Comparison of ENCODE assay signal across 20 cellular contexts in the genomic region with DNA sequence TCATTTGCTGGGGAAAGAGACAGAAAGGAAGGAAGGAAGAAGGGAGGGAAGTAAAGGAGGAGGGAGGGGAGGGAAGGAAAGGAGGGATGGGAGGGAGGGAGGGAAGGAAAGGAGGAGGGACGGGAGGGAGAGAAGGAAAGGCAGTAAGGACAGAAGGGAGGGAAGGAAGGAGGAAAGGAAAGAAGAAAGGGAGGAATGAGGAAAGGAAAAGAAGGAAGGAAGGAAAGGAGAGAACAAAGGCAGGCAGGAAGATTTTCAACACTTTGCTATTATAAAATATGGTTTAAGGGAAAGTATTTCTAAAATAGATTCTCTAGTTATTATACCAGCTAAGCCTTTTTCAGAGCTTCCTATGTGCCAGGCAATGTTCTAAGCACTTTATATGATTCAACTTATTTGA.
A peak's percentile ranks its signal among the peaks of the same experiment; 100 is the strongest.
DNase-seq lines count a peak whose midpoint lies in the region; ATAC-seq, FAIRE-seq and TF ChIP-seq lines count a peak whose summit lies in the region.
"Had no signal": no experiment of that assay in that cellular context is flagged by ENCODE, and none has a peak within 500 bp of the region (broad histone marks: within the 10 kb centered on the region; RNA-seq: fewer than 3 reads in every experiment).

No MANE protein-coding gene starts in this region.

- H3K9me3 ChIP-seq in HepG2 (ENCODE audit: low read length): no peaks in the 10 kb centered on the region
- no peaks in the 10 kb centered on the region for H3K9me3 ChIP-seq in right lobe of liver
- no peaks in the 10 kb centered on the region for H3K9me3 ChIP-seq in HEK293 (ENCODE audit: control insufficient read depth, insufficient read depth, low read depth, low read length)
- H3K9me3 ChIP-seq in K562 (replicated peaks; ENCODE audit: control insufficient read depth, insufficient read depth, low read depth, low read length): no peaks in the 10 kb centered on the region
- H3K9me3 ChIP-seq: BE2C, BLaER1 had no signal

- H3K4me2 ChIP-seq in HepG2 (ENCODE audit: low read depth, low read length) (no peak overlapping the region), K562 (ENCODE audit: insufficient read depth, low read length) (no peak overlapping the region)
- H3K4me2 ChIP-seq: BLaER1 had no signal

- H3K4me3 ChIP-seq in HepG2 (replicated peaks in 1 of 3; ENCODE audit: insufficient read depth in 1 of 3, low read depth in 2 of 3, low read length in 3 of 3) (no peak overlapping the region), right lobe of liver (no peak overlapping the region), HEK293 (ENCODE audit: low read depth, low read length) (no peak overlapping the region), K562 (no peak overlapping the region)
- H3K4me3 ChIP-seq: BLaER1 had no signal

- no peak overlapping the region for H2AFZ ChIP-seq in HepG2 (ENCODE audit: low read length)
- H2AFZ ChIP-seq in K562 (ENCODE audit: low read depth, low read length): no peak overlapping the region

- CTCF ChIA-PET in HepG2 (lab: Yijun Ruan, JAX; ENCODE audit: low intra/inter-chr PET ratio, low total read pairs): no interaction called here
- CTCF ChIA-PET in HEK293 (lab: Yijun Ruan, JAX): no interaction called here
- CTCF ChIA-PET in K562 (lab: Yijun Ruan, JAX; ENCODE audit: low intra/inter-chr PET ratio): no interaction called here

- no peaks in the 10 kb centered on the region for H4K20me1 ChIP-seq in HepG2 (ENCODE audit: insufficient read depth, low read length)
- H4K20me1 ChIP-seq in K562 (replicated peaks; ENCODE audit: control insufficient read depth, insufficient read depth, low read length): no peaks in the 10 kb centered on the region
- H4K20me1 ChIP-seq: BLaER1 had no signal

- TF ChIP-seq CTCF in HepG2 (CRISPR knock-in tag; IDR thresholded peaks at IDR 0.05): no peak
- TF ChIP-seq CTCF in right lobe of liver (IDR thresholded peaks at IDR 0.05): no peak
- TF ChIP-seq CTCF in HEK293 (tag by site-specific recombination; IDR thresholded peaks at IDR 0.05): no peak
- no peak for TF ChIP-seq CTCF in K562 (IDR thresholded peaks at IDR 0.05 in 2 of 3, conservative IDR thresholded peaks at IDR 0.05 in 1 of 3; ENCODE audit: insufficient read depth in 2 of 3, low read depth in 1 of 3, low read length in 3 of 3)

- intact Hi-C loops in HepG2 (cut with micrococcal nuclease; ENCODE audit: unreplicated experiment): no loop called here
- intact Hi-C loops in right lobe of liver (cut with DNase I): no loop called here
- intact Hi-C loops in K562 (cut with micrococcal nuclease): no loop called here

- no peak for TF ChIP-seq RAD21 in HepG2 (CRISPR knock-in tag; IDR thresholded peaks at IDR 0.05)
- TF ChIP-seq RAD21 in K562 (CRISPR knock-in tag; conservative IDR thresholded peaks at IDR 0.05 in 1 of 2, IDR thresholded peaks at IDR 0.05 in 1 of 2): no peak

- POLR2A ChIA-PET in HepG2 (lab: Yijun Ruan, JAX) (no interaction called here), HEK293 (lab: Yijun Ruan, JAX) (no interaction called here), K562 (lab: Yijun Ruan, JAX) (no interaction called here)

- in situ Hi-C loops in HepG2 (cut with HindIII; ENCODE audit: extremely low pct_ligation_motif_present, low pct_unique_long_range_greater_than_20kb) (no loop called here), K562 (cut with MboI) (no loop called here)

- no TSS peak for BruUV-seq in HepG2 (replicated peaks; lab: Mats Ljungman, UMichigan)
- BruUV-seq in K562 (replicated peaks; lab: Mats Ljungman, UMichigan): no TSS peak

- H3K36me3 ChIP-seq in HepG2 (replicated peaks in 1 of 2; ENCODE audit: control insufficient read depth in 1 of 2, insufficient read depth in 2 of 2, low read length in 2 of 2) (no peaks in the 10 kb centered on the region), right lobe of liver (no peaks in the 10 kb centered on the region), HEK293 (ENCODE audit: control insufficient read depth in 2 of 2, insufficient read depth in 1 of 2, low read length in 2 of 2) (no peaks in the 10 kb centered on the region), K562 (ENCODE audit: control insufficient read depth, insufficient read depth, low read length) (no peaks in the 10 kb centered on the region)
- H3K36me3 ChIP-seq: BE2C, BLaER1 had no signal

- no peaks in the 10 kb centered on the region for H3K27me3 ChIP-seq in HepG2 (ENCODE audit: control insufficient read depth in 1 of 2, insufficient read depth in 2 of 2, low read length in 2 of 2)
- H3K27me3 ChIP-seq in right lobe of liver: no peaks in the 10 kb centered on the region
- peaks cover 0 to 9% of the 10 kb centered on the region in 2 experiments; a peak in 2 of 5 replicates for H3K27me3 ChIP-seq in K562 (ENCODE audit: control insufficient read depth in 2 of 2, insufficient read depth in 2 of 2, low read length in 2 of 2)
- H3K27me3 ChIP-seq: BE2C, BLaER1 had no signal

- DNase-seq in HepG2 (ENCODE audit: low spot score): no peak
- DNase-seq in right lobe of liver: no peak
- no peak for DNase-seq in K562 (ENCODE audit: extremely low read depth in 1 of 4, low spot score in 3 of 4)
- DNase-seq: 8988T; ACHN; BE2C; C1 segment of cervical spinal cord; CD4-positive, alpha-beta memory T cell; CD4-positive, CD25-positive, alpha-beta regulatory T cell; CD8-positive, alpha-beta memory T cell; COR-L47; DMS79 treated with DMSO at 0.1 percent for 48 hours; GF-D8 had no signal

- TF ChIP-seq EP300 in HepG2 (IDR thresholded peaks at IDR 0.05; ENCODE audit: low read depth in 2 of 2, low read length in 2 of 2) (no peak), HepG2 (CRISPR knock-in tag; IDR thresholded peaks at IDR 0.05; ENCODE audit: borderline replicate concordance) (no peak), K562 (IDR thresholded peaks at IDR 0.05; ENCODE audit: low read length) (no peak)

- no peaks in the 10 kb centered on the region for H3K79me2 ChIP-seq in HepG2 (ENCODE audit: insufficient read depth, low read length)
- H3K79me2 ChIP-seq in K562 (ENCODE audit: control insufficient read depth, insufficient read depth, low read length): no peaks in the 10 kb centered on the region

- H3K4me1 ChIP-seq in HepG2 (ENCODE audit: insufficient read depth, low read length) (no peaks in the 10 kb centered on the region), right lobe of liver (no peaks in the 10 kb centered on the region), HEK293 (ENCODE audit: control insufficient read depth, insufficient read depth, low read length) (no peaks in the 10 kb centered on the region), K562 (replicated peaks in 1 of 2; ENCODE audit: control insufficient read depth in 2 of 2, insufficient read depth in 2 of 2, low read length in 2 of 2) (no peaks in the 10 kb centered on the region)
- H3K4me1 ChIP-seq: BE2C, BLaER1 had no signal

- H3K27ac ChIP-seq in HepG2 (ENCODE audit: extremely low read length, insufficient read depth, low read length): no peak overlapping the region
- H3K27ac ChIP-seq in right lobe of liver: no peak overlapping the region
- H3K27ac ChIP-seq in HEK293 (ENCODE audit: extremely low read depth, low read depth, low read length): no peak overlapping the region
- no peak overlapping the region for H3K27ac ChIP-seq in K562 (ENCODE audit: extremely low read depth, low read depth, low read length)
- H3K27ac ChIP-seq: BLaER1 had no signal

- no peaks in the 10 kb centered on the region for H3K9me1 ChIP-seq in K562 (ENCODE audit: control insufficient read depth, insufficient read depth, low read length)

- H3K9ac ChIP-seq in HepG2 (ENCODE audit: insufficient read depth, low read depth, low read length): no peak overlapping the region
- H3K9ac ChIP-seq in K562 (ENCODE audit: insufficient read depth in 1 of 2, low read depth in 2 of 2, low read length in 2 of 2): no peak overlapping the region
- H3K9ac ChIP-seq: BLaER1 had no signal

- WGBS in HepG2 (ENCODE audit: low lambda C conversion rate): 5% methylated on average over 1 of the region's 1 CpG
- WGBS in right lobe of liver (ENCODE audit: insufficient coverage, low coverage, low lambda C conversion rate, missing lambda C conversion rate): 29% methylated on average over 1 of the region's 1 CpG
- no CpG with 5 or more reads among the region's 1 CpG for WGBS in K562 (ENCODE audit: insufficient coverage, low coverage, missing lambda C conversion rate)

- TF ChIP-seq POLR2A in HepG2 (IDR thresholded peaks at IDR 0.05; ENCODE audit: insufficient read depth in 1 of 2, low read depth in 2 of 2, low read length in 2 of 2): no peak
- TF ChIP-seq POLR2A in right lobe of liver (IDR thresholded peaks at IDR 0.05): no peak
- no peak for TF ChIP-seq POLR2A in K562 (conservative IDR thresholded peaks at IDR 0.05)

- ATAC-seq in HepG2 (no peak), right lobe of liver (no peak), K562 (no peak), HG02970 (IDR thresholded peaks at IDR 0.05; ENCODE audit: low FRiP score, unreplicated experiment) (no peak)

- no peak for FAIRE-seq in HepG2 (lab: Jason Lieb, UNC)
- no peak for FAIRE-seq in K562 (lab: Jason Lieb, UNC)
- FAIRE-seq: A204.1, G401.6, GM12891, GM19239 had no signal

TF ChIP-seq in HepG2, 621 proteins besides CTCF, POLR2A, EP300 and RAD21:
- TF ChIP-seq HNRNPK (IDR thresholded peaks at IDR 0.05; ENCODE audit: low read depth, low read length, poor library complexity, severe bottlenecking): peak; percentile 82
- no peak for TF ChIP-seq IRF2 (CRISPR knock-in tag; IDR thresholded peaks at IDR 0.05)

TF ChIP-seq in K562, 482 proteins besides CTCF, POLR2A, EP300 and RAD21 (continues in another document):
- TF ChIP-seq ZSCAN29 (IDR thresholded peaks at IDR 0.05) (no peak), PCBP1 (IDR thresholded peaks at IDR 0.05; ENCODE audit: low read depth, low read length, poor library complexity, severe bottlenecking) (peak; percentile 53), ZNF134 (CRISPR knock-in tag; conservative IDR thresholded peaks at IDR 0.05) (no peak), E2F3 (CRISPR knock-in tag; IDR thresholded peaks at IDR 0.05) (no peak)
